ENCODE assay signal across 14 cellular contexts in genomic region chr3:119831022-119831421, GRCh38. TPM values are rescaled to one million over a fixed set of nuclear protein-coding genes. Genes with fewer than 3 reads are reported as not detected.
DNase-seq lines count a peak whose midpoint lies in the region; TF ChIP-seq lines count a peak whose summit lies in the region.
"Had no signal": no experiment of that assay in that cellular context is flagged by ENCODE, and none has a peak within 500 bp of the region (broad histone marks: within the 10 kb centered on the region; RNA-seq: fewer than 3 reads in every experiment).

No MANE protein-coding gene starts in this region.

- H2AFZ ChIP-seq in OCI-LY3 (ENCODE audit: low read depth, low read length), result no peak overlapping the region

- TF ChIP-seq CTCF in GM12872 (IDR thresholded peaks at IDR 0.05; ENCODE audit: insufficient read depth, low read depth, low read length) (0 out of 3 replicates have a peak, but pooled peaks have one; percentile 18), OCI-LY3 (IDR thresholded peaks at IDR 0.05; ENCODE audit: low read depth, low read length) (peak; percentile 31; the same call in 1 of the 2 replicates), epithelial cell of esophagus (IDR thresholded peaks at IDR 0.05; ENCODE audit: insufficient read depth, low read depth, low read length, missing control alignments) (peak; percentile 16), stomach (IDR thresholded peaks at IDR 0.05) (no peak), GM13976 (IDR thresholded peaks at IDR 0.05; ENCODE audit: borderline replicate concordance, control extremely low read depth, extremely low read depth, insufficient read depth, missing control alignments) (no peak), GM10248 (IDR thresholded peaks at IDR 0.05; ENCODE audit: control extremely low read depth, extremely low read depth, low read depth, missing control alignments) (no peak)

- H3K4me3 ChIP-seq in OCI-LY3 (ENCODE audit: low read length) (no peak overlapping the region), epithelial cell of esophagus (ENCODE audit: low read length) (no peak overlapping the region), stomach (no peak overlapping the region)
- H3K4me3 ChIP-seq: colonic mucosa had no signal

- H3K9ac ChIP-seq in OCI-LY3 (ENCODE audit: low read length), result no peak overlapping the region

- no peak overlapping the region for H3K27ac ChIP-seq in OCI-LY3 (ENCODE audit: low read length)
- H3K27ac ChIP-seq in stomach, result no peak overlapping the region
- H3K27ac ChIP-seq: colonic mucosa had no signal

- H4K20me1 ChIP-seq in OCI-LY3 (ENCODE audit: insufficient read depth, low read length), result no peaks in the 10 kb centered on the region

- TF ChIP-seq POLR2A in stomach (IDR thresholded peaks at IDR 0.05), result no peak

- DNase-seq in A172 (ENCODE audit: low spot score) (peak; percentile 12), epithelial cell of esophagus (ENCODE audit: low read depth) (no peak), NCI-H1048 (lab: John Stamatoyannopoulos, UW) (no peak), stomach (no peak), GM13976 (ENCODE audit: low spot score) (no peak), GM10248 (ENCODE audit: extremely low spot score) (no peak)
- DNase-seq: activated effector memory CD4-positive, alpha-beta T cell treated with anti-CD3 and anti-CD28 coated beads, Interleukin-2, amount 50 U/mL, for 16 hours; colonic mucosa; NCI-H187 treated with DMSO at 0.1 percent for 48 hours had no signal

- CTCF ChIA-PET in GM10248 (lab: Yijun Ruan, JAX), result interaction anchor here (0.9 to 3.0 kb wide), 3 partner anchors 9 to 16 kb away, joined by 3 to 15 read pairs (median 5); no protein-coding TSS in a partner anchor

- in situ Hi-C loops in GM13976 (cut with MboI; ENCODE audit: low sequenced_read_pairs, unreplicated experiment), result no loop called here

- no peaks in the 10 kb centered on the region for H3K9me3 ChIP-seq in OCI-LY3 (ENCODE audit: insufficient read depth, low read length)
- H3K9me3 ChIP-seq in stomach, result no peaks in the 10 kb centered on the region
- H3K9me3 ChIP-seq: colonic mucosa had no signal

- 95 to 100% (median 95%) methylated on average over 3 of the region's 3 CpGs for WGBS in stomach, 5 donors

- no peak overlapping the region for H3K4me2 ChIP-seq in OCI-LY3 (ENCODE audit: low read length)

- intact Hi-C loops in stomach (cut with DNase I; ENCODE audit: low total_unique reads), result no loop called here

- no peaks in the 10 kb centered on the region for H3K79me2 ChIP-seq in OCI-LY3 (ENCODE audit: low read length)

- TF ChIP-seq EP300 in stomach (IDR thresholded peaks at IDR 0.05), result no peak

- POLR2A ChIA-PET in GM10248 (lab: Yijun Ruan, JAX), result no interaction called here

- H3K27me3 ChIP-seq in OCI-LY3 (ENCODE audit: low read depth, low read length) (no peaks in the 10 kb centered on the region), stomach (no peaks in the 10 kb centered on the region)
- H3K27me3 ChIP-seq: colonic mucosa had no signal

- no peaks in the 10 kb centered on the region for H3K4me1 ChIP-seq in OCI-LY3 (ENCODE audit: low read length)
- peaks cover 0 to 2% (median 0%) of the 10 kb centered on the region in 4 donors for H3K4me1 ChIP-seq in stomach
- H3K4me1 ChIP-seq: colonic mucosa had no signal

- H3K36me3 ChIP-seq in OCI-LY3 (replicated peaks; ENCODE audit: low read depth, low read length) (no peaks in the 10 kb centered on the region), stomach (peaks cover 0 to 9% (median 8%) of the 10 kb centered on the region in 4 donors)
- H3K36me3 ChIP-seq: colonic mucosa had no signal

RNA-seq across cellular contexts. Expression of gene NR1I2, which starts 49.1 kb away (rescaled TPM):
- not detected in 2 replicates for total RNA-seq in A172 (2014; rRNA removed; shearing (Covaris generic))
- 10 to 100 TPM in 2 of 5 donors, not detected in 3; 10.5 to 37.4 TPM for total RNA-seq in stomach
- polyA plus RNA-seq in stomach, result under 1 TPM in 2 of 3 donors, not detected in 1; 0.08 to 0.25 TPM
- total RNA-seq: glomerular endothelial cell, lower leg skin had no signal
- polyA plus RNA-seq: CD14-positive monocyte had no signal

Comparison
In these comparisons a context has a peak if more than half of its experiments do, and no peak if none do; other contexts are left out.
1. CTCF ChIP-seq: peak in GM12872 (single experiment), OCI-LY3 (single experiment) and epithelial cell of esophagus (single experiment); none in stomach (0 of 7), GM13976 (single experiment) and GM10248 (single experiment).